9 cellular contexts compared by ENCODE assay signal in the genomic region with DNA sequence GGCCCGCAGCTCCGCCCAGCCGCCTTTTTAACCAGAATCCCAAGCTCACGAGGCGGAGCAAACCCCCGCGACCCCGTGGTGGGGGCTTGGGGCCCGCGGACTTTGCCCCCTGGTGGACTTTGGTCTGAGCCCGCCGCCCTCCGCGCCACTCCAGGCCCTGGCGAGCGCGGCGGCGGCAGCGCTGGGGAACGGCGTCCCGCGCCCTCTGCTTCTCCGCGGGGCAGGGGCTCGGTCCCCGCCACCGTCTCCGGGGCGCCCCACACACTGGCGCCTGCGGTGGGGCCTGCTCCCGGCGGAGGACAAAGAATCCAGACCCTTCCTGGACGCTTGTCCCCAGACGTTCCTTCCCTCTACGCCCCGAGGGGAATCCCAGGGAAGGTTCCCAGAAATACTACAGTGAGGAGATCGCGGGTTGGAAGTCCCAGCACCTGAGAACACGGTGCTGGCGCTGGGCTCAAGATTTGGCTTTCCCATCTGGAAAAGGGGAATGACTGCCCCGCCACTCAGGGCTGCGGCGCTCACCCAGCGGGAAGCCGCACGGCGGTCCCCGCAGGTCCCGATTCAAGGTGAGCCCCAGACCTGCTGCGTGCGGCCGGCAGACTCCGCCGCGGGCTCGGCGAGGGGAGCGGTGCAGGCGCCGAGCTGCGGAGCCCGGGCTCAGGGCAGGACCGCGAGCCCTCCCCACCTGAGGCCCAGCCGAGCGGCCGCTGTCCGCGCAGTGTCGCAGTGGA. TPM values are rescaled to one million over a fixed set of nuclear protein-coding genes. Genes with fewer than 3 reads are reported as not detected.
DNase-seq lines count a peak whose midpoint lies in the region; ATAC-seq, FAIRE-seq and TF ChIP-seq lines count a peak whose summit lies in the region.
"Had no signal": no experiment of that assay in that cellular context is flagged by ENCODE, and none has a peak within 500 bp of the region (broad histone marks: within the 10 kb centered on the region; RNA-seq: fewer than 3 reads in every experiment).

A gene (minus strand): TSS at position 1 of the 731 bp plus-strand sequence. CDS start 47 bp downstream, outside the sequence.

- CTCF ChIA-PET in A549 (lab: Yijun Ruan, JAX) = interaction anchor here (4.7 kb wide), 1 partner anchor 17 kb away, joined by 23 read pairs; no protein-coding TSS in a partner anchor

- peak within 1 kb of the TSS; percentile 72 to 85 for H3K9ac ChIP-seq in liver (ENCODE audit: low read depth in 1 of 2, low read length in 2 of 2)

- ATAC-seq in A549 (no peak), GM18502 (IDR thresholded peaks at IDR 0.05; ENCODE audit: poor library complexity, unreplicated experiment) (peak; percentile 34), HG03442 (IDR thresholded peaks at IDR 0.05; ENCODE audit: unreplicated experiment) (peak; percentile 31)
- ATAC-seq: HCT116 had no signal

- no peak for TF ChIP-seq POLR2A in A549 (IDR thresholded peaks at IDR 0.05; ENCODE audit: low read length)

- no peaks in the 10 kb centered on the region for H3K27me3 ChIP-seq in liver (ENCODE audit: control insufficient read depth in 4 of 4, insufficient read depth in 4 of 4, low read length in 3 of 4)

- DNase-seq in A549 (ENCODE audit: low read depth in 1 of 2, low spot score in 1 of 2) (no peak), choroid plexus epithelial cell (ENCODE audit: low read depth) (no peak), substantia nigra (lab: John Stamatoyannopoulos, UW) (peak in 7 of 49 donors; percentile 14 to 40 (median 20)), HPDE6-E6E7 (ENCODE audit: extremely low spot score) (no peak)
- no peak for DNase-seq in effector CD8-positive, alpha-beta T cell (lab: John Stamatoyannopoulos, UW)

- TF ChIP-seq EP300 in A549 (IDR thresholded peaks at IDR 0.05) = no peak

- H3K27ac ChIP-seq in A549 = no peak within 1 kb of the TSS
- H3K27ac ChIP-seq in liver (ENCODE audit: low read depth in 1 of 2, low read length in 2 of 2) = peak within 1 kb of the TSS; percentile 95 to 97
- H3K27ac ChIP-seq in substantia nigra (ENCODE audit: low read depth, low read length, poor library complexity, severe bottlenecking) = peak within 1 kb of the TSS; percentile 42

- H3K36me3 ChIP-seq in liver (ENCODE audit: control insufficient read depth in 4 of 4, insufficient read depth in 3 of 4, low read depth in 1 of 4, low read length in 3 of 4) = peaks cover 0 to 5% (median 0%) of the 10 kb centered on the region in 4 donors

- H3K4me2 ChIP-seq in A549 = 0 out of 3 replicates have a peak within 1 kb of the TSS, but pooled peaks have one; percentile 15

- TF ChIP-seq CTCF in A549 (IDR thresholded peaks at IDR 0.05) (no peak), choroid plexus epithelial cell (conservative IDR thresholded peaks at IDR 0.05; ENCODE audit: low read depth, low read length) (no peak), liver (IDR thresholded peaks at IDR 0.05; ENCODE audit: low read depth, low read length, missing input control) (no peak)

- TF ChIP-seq RAD21 in A549 (conservative IDR thresholded peaks at IDR 0.05 in 1 of 2, IDR thresholded peaks at IDR 0.05 in 1 of 2) (no peak), liver (IDR thresholded peaks at IDR 0.05) (peak in 1 of 2 donors; percentile 26)

- H3K4me3 ChIP-seq in A549 (no peak within 1 kb of the TSS), choroid plexus epithelial cell (ENCODE audit: low read depth, low read length) (peak within 1 kb of the TSS; percentile 46), liver (ENCODE audit: low read depth in 1 of 3, low read length in 3 of 3) (peak within 1 kb of the TSS; percentile 83 to 90 (median 90))

- H3K4me1 ChIP-seq in A549 (peaks cover 7% of the 10 kb centered on the region; the same call in 2 of the 3 replicates), liver (ENCODE audit: control insufficient read depth in 4 of 4, insufficient read depth in 4 of 4, low read length in 3 of 4) (peaks cover 14 to 52% (median 36%) of the 10 kb centered on the region in 4 donors)

- H3K9me3 ChIP-seq in A549 (no peaks in the 10 kb centered on the region), liver (ENCODE audit: control insufficient read depth in 4 of 4, low read length in 3 of 4) (no peaks in the 10 kb centered on the region)

- POLR2A ChIA-PET in A549 (lab: Yijun Ruan, JAX) = interaction anchor here (0.7 kb wide), 1 partner anchor 17 kb away, joined by 3 read pairs; no protein-coding TSS in a partner anchor

- FAIRE-seq in A549 (lab: Jason Lieb, UNC) = no peak

- WGBS in A549 (ENCODE audit: missing lambda C conversion rate) = 80% methylated on average over 45 of the region's 73 CpGs
- WGBS in liver = under 1% methylated on average over 73 of the region's 73 CpGs

TF ChIP-seq in A549, 52 proteins besides CTCF, POLR2A, EP300 and RAD21:
- TF ChIP-seq CEBPB (IDR thresholded peaks at IDR 0.05) (no peak), HOXA7 (CRISPR knock-in tag; IDR thresholded peaks at IDR 0.05) (no peak), TFCP2L1 (CRISPR knock-in tag; IDR thresholded peaks at IDR 0.05) (no peak), RNF2 (IDR thresholded peaks at IDR 0.05; ENCODE audit: borderline replicate concordance, low read depth) (no peak), BHLHE40 (IDR thresholded peaks at IDR 0.05; ENCODE audit: low read depth, low read length) (no peak)
- TF ChIP-seq, protein P1, sequence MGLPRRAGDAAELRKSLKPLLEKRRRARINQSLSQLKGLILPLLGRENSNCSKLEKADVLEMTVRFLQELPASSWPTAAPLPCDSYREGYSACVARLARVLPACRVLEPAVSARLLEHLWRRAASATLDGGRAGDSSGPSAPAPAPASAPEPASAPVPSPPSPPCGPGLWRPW (IDR thresholded peaks at IDR 0.05) = no peak
TF ChIP-seq in A549: peak in this region for 0.

TF ChIP-seq in liver, 16 proteins besides CTCF, POLR2A, EP300 and RAD21 (continues in another document):
- TF ChIP-seq, protein P2, sequence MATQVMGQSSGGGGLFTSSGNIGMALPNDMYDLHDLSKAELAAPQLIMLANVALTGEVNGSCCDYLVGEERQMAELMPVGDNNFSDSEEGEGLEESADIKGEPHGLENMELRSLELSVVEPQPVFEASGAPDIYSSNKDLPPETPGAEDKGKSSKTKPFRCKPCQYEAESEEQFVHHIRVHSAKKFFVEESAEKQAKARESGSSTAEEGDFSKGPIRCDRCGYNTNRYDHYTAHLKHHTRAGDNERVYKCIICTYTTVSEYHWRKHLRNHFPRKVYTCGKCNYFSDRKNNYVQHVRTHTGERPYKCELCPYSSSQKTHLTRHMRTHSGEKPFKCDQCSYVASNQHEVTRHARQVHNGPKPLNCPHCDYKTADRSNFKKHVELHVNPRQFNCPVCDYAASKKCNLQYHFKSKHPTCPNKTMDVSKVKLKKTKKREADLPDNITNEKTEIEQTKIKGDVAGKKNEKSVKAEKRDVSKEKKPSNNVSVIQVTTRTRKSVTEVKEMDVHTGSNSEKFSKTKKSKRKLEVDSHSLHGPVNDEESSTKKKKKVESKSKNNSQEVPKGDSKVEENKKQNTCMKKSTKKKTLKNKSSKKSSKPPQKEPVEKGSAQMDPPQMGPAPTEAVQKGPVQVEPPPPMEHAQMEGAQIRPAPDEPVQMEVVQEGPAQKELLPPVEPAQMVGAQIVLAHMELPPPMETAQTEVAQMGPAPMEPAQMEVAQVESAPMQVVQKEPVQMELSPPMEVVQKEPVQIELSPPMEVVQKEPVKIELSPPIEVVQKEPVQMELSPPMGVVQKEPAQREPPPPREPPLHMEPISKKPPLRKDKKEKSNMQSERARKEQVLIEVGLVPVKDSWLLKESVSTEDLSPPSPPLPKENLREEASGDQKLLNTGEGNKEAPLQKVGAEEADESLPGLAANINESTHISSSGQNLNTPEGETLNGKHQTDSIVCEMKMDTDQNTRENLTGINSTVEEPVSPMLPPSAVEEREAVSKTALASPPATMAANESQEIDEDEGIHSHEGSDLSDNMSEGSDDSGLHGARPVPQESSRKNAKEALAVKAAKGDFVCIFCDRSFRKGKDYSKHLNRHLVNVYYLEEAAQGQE (IDR thresholded peaks at IDR 0.05) = peak; percentile 93
- TF ChIP-seq FOXA2 (IDR thresholded peaks at IDR 0.05) (peak; percentile 22), JUND (IDR thresholded peaks at IDR 0.05) (peak in 1 of 2 donors; percentile 30), GABPA (IDR thresholded peaks at IDR 0.05 in 1 of 2, conservative IDR thresholded peaks at IDR 0.05 in 1 of 2) (no peak), EGR1 (IDR thresholded peaks at IDR 0.05; ENCODE audit: low read depth in 2 of 2) (peak in 1 of 2 donors; percentile 43), YY1 (IDR thresholded peaks at IDR 0.05) (peak; percentile 85), SP1 (IDR thresholded peaks at IDR 0.05) (peak; percentile 91), NR2F2 (IDR thresholded peaks at IDR 0.05) (peak; percentile 15), HNF4A (conservative IDR thresholded peaks at IDR 0.05) (peak; percentile 95)
- TF ChIP-seq, protein P3, sequence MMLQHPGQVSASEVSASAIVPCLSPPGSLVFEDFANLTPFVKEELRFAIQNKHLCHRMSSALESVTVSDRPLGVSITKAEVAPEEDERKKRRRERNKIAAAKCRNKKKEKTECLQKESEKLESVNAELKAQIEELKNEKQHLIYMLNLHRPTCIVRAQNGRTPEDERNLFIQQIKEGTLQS (IDR thresholded peaks at IDR 0.05) = no peak
- TF ChIP-seq, protein P4, sequence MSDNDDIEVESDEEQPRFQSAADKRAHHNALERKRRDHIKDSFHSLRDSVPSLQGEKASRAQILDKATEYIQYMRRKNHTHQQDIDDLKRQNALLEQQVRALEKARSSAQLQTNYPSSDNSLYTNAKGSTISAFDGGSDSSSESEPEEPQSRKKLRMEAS (IDR thresholded peaks at IDR 0.05) = no peak

RNA-seq across cellular contexts. Expression of the gene that starts here (rescaled TPM):
- polyA plus RNA-seq in A549 (2011; rRNA removed) (not detected in 2 replicates), A549 (2017; fragmentation: RNase III; extraction: RNeasy Plus Mini Kit Qiagen cat#74134 plus additional on column Dnase treatment) (not detected in 3 replicates), liver (100 to 1,000 TPM; 134 to 140 TPM)
- 0.03 TPM in 1 of 2 replicates, not detected in the other for polyA plus RNA-seq in A549 (2012; cell fraction: cytosol; rRNA removed)
- polyA plus RNA-seq in A549 (2012; cell fraction: nucleus; rRNA removed) = 0.12 TPM in 1 of 2 replicates, not detected in the other
- polyA minus RNA-seq in A549 (2011; rRNA and poly(A)+ RNA removed) = 0.29 TPM in 1 of 2 replicates, not detected in the other
- total RNA-seq in liver = 100 to 1,000 TPM in 1 of 2 donors, 10 to 100 TPM in 1; 17.4 to 126 TPM

Comparison
In these comparisons a context has a peak if more than half of its experiments do, and no peak if none do; other contexts are left out.
1. RNA of the gene that starts here (polyA plus RNA-seq): 134 to 140 TPM in liver; 0.03 to 0.12 TPM in A549; every median in the first group is over 100 times any median in the second.
2. ATAC-seq: peak in GM18502 (single experiment) and HG03442 (single experiment); none in A549 (0 of 2).
3. H3K27ac ChIP-seq: peak in liver (2 of 2) and substantia nigra (single experiment); none in A549 (0 of 2).